ENCODE assay signal across 8 cellular contexts in genomic region chr20:35092524-35093244, GRCh38. TPM values are rescaled to one million over a fixed set of nuclear protein-coding genes. Genes with fewer than 3 reads are reported as not detected.
DNase-seq lines count a peak whose midpoint lies in the region; ATAC-seq lines count a peak whose summit lies in the region.

TRPC4AP (minus strand) TSS chr20:35092807; CDS start chr20:35092781, 26 bp downstream.

- peak; percentile 90 for DNase-seq in EH (ENCODE audit: low read depth)
- DNase-seq in KG1 (lab: John Stamatoyannopoulos, UW): peak; percentile 84
- DNase-seq in RKO (ENCODE audit: low spot score): peak; percentile 97
- peak; percentile 85 for DNase-seq in fibroblast of peridontal ligament (ENCODE audit: extremely low read depth)
- DNase-seq in natural killer cell treated with Interleukin-12 subunit alpha and Interleukin-12 subunit beta and Interleukin-15 and Interleukin-18, amount 100 ng/mL, for 72 hours (ENCODE audit: low spot score): peak; percentile 89

- peak within 1 kb of the TSS; percentile 91 for H3K4me3 Mint-ChIP-seq in activated T-helper 17 cell treated with anti-CD3 and anti-CD28 coated beads, Interleukin-2, amount 50 U/mL, for 72 hours
- peak within 1 kb of the TSS; percentile 97 for H3K4me3 Mint-ChIP-seq in natural killer cell treated with Interleukin-12 subunit alpha and Interleukin-12 subunit beta and Interleukin-15 and Interleukin-18, amount 100 ng/mL, for 72 hours
- peak within 1 kb of the TSS; percentile 95 for H3K4me3 Mint-ChIP-seq in stimulated activated naive CD8-positive, alpha-beta T cell treated with anti-CD3 and anti-CD28 coated beads, Interleukin-15, Interleukin-2, amounts not matched to agents 100 ng/mL and 50 ng/mL, for 24 hours

- no peaks in the 10 kb centered on the region for H3K9me3 Mint-ChIP-seq in activated T-helper 17 cell treated with anti-CD3 and anti-CD28 coated beads, Interleukin-2, amount 50 U/mL, for 72 hours
- no peaks in the 10 kb centered on the region for H3K9me3 Mint-ChIP-seq in natural killer cell treated with Interleukin-12 subunit alpha and Interleukin-12 subunit beta and Interleukin-15 and Interleukin-18, amount 100 ng/mL, for 72 hours
- H3K9me3 Mint-ChIP-seq in stimulated activated naive CD8-positive, alpha-beta T cell treated with anti-CD3 and anti-CD28 coated beads, Interleukin-15, Interleukin-2, amounts not matched to agents 100 ng/mL and 50 ng/mL, for 24 hours: no peaks in the 10 kb centered on the region

- no peaks in the 10 kb centered on the region for H3K27me3 Mint-ChIP-seq in activated T-helper 17 cell treated with anti-CD3 and anti-CD28 coated beads, Interleukin-2, amount 50 U/mL, for 72 hours
- no peaks in the 10 kb centered on the region for H3K27me3 Mint-ChIP-seq in natural killer cell treated with Interleukin-12 subunit alpha and Interleukin-12 subunit beta and Interleukin-15 and Interleukin-18, amount 100 ng/mL, for 72 hours
- no peaks in the 10 kb centered on the region for H3K27me3 Mint-ChIP-seq in stimulated activated naive CD8-positive, alpha-beta T cell treated with anti-CD3 and anti-CD28 coated beads, Interleukin-15, Interleukin-2, amounts not matched to agents 100 ng/mL and 50 ng/mL, for 24 hours

- ATAC-seq in GM21723 (IDR thresholded peaks at IDR 0.05; ENCODE audit: unreplicated experiment): peak; percentile 95
- ATAC-seq in activated T-helper 17 cell treated with anti-CD3 and anti-CD28 coated beads, Interleukin-2, amount 50 U/mL, for 72 hours (replicated peaks): peak; percentile 90
- peak; percentile 96 to 97 for ATAC-seq in natural killer cell treated with Interleukin-12 subunit alpha and Interleukin-12 subunit beta and Interleukin-15 and Interleukin-18, amount 100 ng/mL, for 72 hours

- peaks cover 25% of the 10 kb centered on the region for H3K4me1 Mint-ChIP-seq in activated T-helper 17 cell treated with anti-CD3 and anti-CD28 coated beads, Interleukin-2, amount 50 U/mL, for 72 hours
- peaks cover 39 to 40% of the 10 kb centered on the region in 2 donors for H3K4me1 Mint-ChIP-seq in natural killer cell treated with Interleukin-12 subunit alpha and Interleukin-12 subunit beta and Interleukin-15 and Interleukin-18, amount 100 ng/mL, for 72 hours (ENCODE audit: low read depth in 2 of 2)
- peaks cover 59% of the 10 kb centered on the region for H3K4me1 Mint-ChIP-seq in stimulated activated naive CD8-positive, alpha-beta T cell treated with anti-CD3 and anti-CD28 coated beads, Interleukin-15, Interleukin-2, amounts not matched to agents 100 ng/mL and 50 ng/mL, for 24 hours (ENCODE audit: low read depth)

- peaks cover 22% of the 10 kb centered on the region for H3K36me3 Mint-ChIP-seq in activated T-helper 17 cell treated with anti-CD3 and anti-CD28 coated beads, Interleukin-2, amount 50 U/mL, for 72 hours (ENCODE audit: low read depth)
- peaks cover 10% of the 10 kb centered on the region for H3K36me3 Mint-ChIP-seq in natural killer cell treated with Interleukin-12 subunit alpha and Interleukin-12 subunit beta and Interleukin-15 and Interleukin-18, amount 100 ng/mL, for 72 hours
- peaks cover 13% of the 10 kb centered on the region for H3K36me3 Mint-ChIP-seq in stimulated activated naive CD8-positive, alpha-beta T cell treated with anti-CD3 and anti-CD28 coated beads, Interleukin-15, Interleukin-2, amounts not matched to agents 100 ng/mL and 50 ng/mL, for 24 hours (ENCODE audit: low read depth)

- H3K27ac Mint-ChIP-seq in activated T-helper 17 cell treated with anti-CD3 and anti-CD28 coated beads, Interleukin-2, amount 50 U/mL, for 72 hours: peak within 1 kb of the TSS; percentile 91
- H3K27ac Mint-ChIP-seq in natural killer cell treated with Interleukin-12 subunit alpha and Interleukin-12 subunit beta and Interleukin-15 and Interleukin-18, amount 100 ng/mL, for 72 hours: peak within 1 kb of the TSS; percentile 88 to 99
- H3K27ac Mint-ChIP-seq in stimulated activated naive CD8-positive, alpha-beta T cell treated with anti-CD3 and anti-CD28 coated beads, Interleukin-15, Interleukin-2, amounts not matched to agents 100 ng/mL and 50 ng/mL, for 24 hours: peak within 1 kb of the TSS; percentile 99

RNA-seq across cellular contexts. Expression of gene TRPC4AP, which starts in this region (rescaled TPM):
- 10 to 100 TPM; 34.1 to 54.3 TPM for total RNA-seq in activated T-helper 17 cell treated with anti-CD3 and anti-CD28 coated beads, Interleukin-2, amount 50 U/mL, for 72 hours
- 10 to 100 TPM; 62.8 to 86.4 TPM for total RNA-seq in natural killer cell treated with Interleukin-12 subunit alpha and Interleukin-12 subunit beta and Interleukin-15 and Interleukin-18, amount 100 ng/mL, for 72 hours

Comparison
In these comparisons a context has a peak if more than half of its experiments do, and no peak if none do; other contexts are left out.
1. Peak in every context shown above with its lines: DNase-seq and ATAC-seq.